Comparison of ENCODE assay signal across 15 cellular contexts in genomic region chr1:27666294-27666693, GRCh38. TPM values are rescaled to one million over a fixed set of nuclear protein-coding genes. Genes with fewer than 3 reads are reported as not detected.
DNase-seq lines count a peak whose midpoint lies in the region; TF ChIP-seq lines count a peak whose summit lies in the region.
"Had no signal": no experiment of that assay in that cellular context is flagged by ENCODE, and none has a peak within 500 bp of the region (broad histone marks: within the 10 kb centered on the region; RNA-seq: fewer than 3 reads in every experiment).

No MANE protein-coding gene starts in this region.

- H3K9me3 ChIP-seq in HEK293 (ENCODE audit: control insufficient read depth, insufficient read depth, low read depth, low read length) (no peaks in the 10 kb centered on the region), vagina (no peaks in the 10 kb centered on the region)
- H3K9me3 ChIP-seq: BLaER1 treated with 17β-estradiol and CSF1 and Interleukin-3, amounts not matched to agents 10 nM and 100 nM had no signal

- in situ Hi-C loops in ACHN (cut with HindIII; ENCODE audit: low pct_ligation_motif_present, low pct_unique_long_range_greater_than_20kb, low sequenced_read_pairs), result no loop called here

- no peaks in the 10 kb centered on the region for H3K27me3 ChIP-seq in ACC112 (ENCODE audit: insufficient read depth, low read length)
- H3K27me3 ChIP-seq in vagina, result no peaks in the 10 kb centered on the region
- H3K27me3 ChIP-seq: BLaER1 treated with 17β-estradiol and CSF1 and Interleukin-3, amounts not matched to agents 10 nM and 100 nM had no signal

- no peak for TF ChIP-seq POLR2A in vagina (IDR thresholded peaks at IDR 0.05)

- H3K27me3 Mint-ChIP-seq in dendritic cell treated with granulocyte-macrophage colony-stimulating factor and Interleukin-4, amounts not matched to agents 40 ng/mL and 50 ng/mL, for 4 days, result no peaks in the 10 kb centered on the region
- H3K27me3 Mint-ChIP-seq: CD4-positive, alpha-beta memory T cell had no signal

- no peak overlapping the region for H2AFZ ChIP-seq in ACC112 (ENCODE audit: low read length, unreplicated experiment)

- H3K36me3 ChIP-seq in ACC112 (ENCODE audit: insufficient read depth, low read length) (peaks cover 48% of the 10 kb centered on the region), HEK293 (ENCODE audit: control insufficient read depth in 2 of 2, insufficient read depth in 1 of 2, low read length in 2 of 2) (no peaks in the 10 kb centered on the region), vagina (no peaks in the 10 kb centered on the region)

- H3K4me1 Mint-ChIP-seq in dendritic cell treated with granulocyte-macrophage colony-stimulating factor and Interleukin-4, amounts not matched to agents 40 ng/mL and 50 ng/mL, for 4 days (ENCODE audit: low read depth), result peaks cover 80% of the 10 kb centered on the region

- POLR2A ChIA-PET in HEK293 (lab: Yijun Ruan, JAX), result no interaction called here

- H3K79me2 ChIP-seq in ACC112 (ENCODE audit: control insufficient read depth, insufficient read depth, low read length, unreplicated experiment), result peaks cover 43% of the 10 kb centered on the region

- H3K36me3 Mint-ChIP-seq in dendritic cell treated with granulocyte-macrophage colony-stimulating factor and Interleukin-4, amounts not matched to agents 40 ng/mL and 50 ng/mL, for 4 days (ENCODE audit: low read depth), result peaks cover 11% of the 10 kb centered on the region

- peak overlapping the region; percentile 74 for H3K27ac Mint-ChIP-seq in dendritic cell treated with granulocyte-macrophage colony-stimulating factor and Interleukin-4, amounts not matched to agents 40 ng/mL and 50 ng/mL, for 4 days
- H3K27ac Mint-ChIP-seq: H9 had no signal

- H3K9me3 Mint-ChIP-seq in dendritic cell treated with granulocyte-macrophage colony-stimulating factor and Interleukin-4, amounts not matched to agents 40 ng/mL and 50 ng/mL, for 4 days, result no peaks in the 10 kb centered on the region
- H3K9me3 Mint-ChIP-seq: H9 had no signal

- intact Hi-C loops in dendritic cell treated with granulocyte-macrophage colony-stimulating factor and Interleukin-4, amounts not matched to agents 40 ng/mL and 50 ng/mL, for 4 days (cut with micrococcal nuclease), result loop anchor here (10.0 kb wide), 1 partner anchor 261 kb away; no protein-coding TSS in a partner anchor
- intact Hi-C loops in vagina (cut with DNase I), result loop anchor here (10.0 kb wide), 2 partner anchors 271 to 361 kb away; partner anchors contain the start of gene GPR3

- no peak overlapping the region for H3K4me3 ChIP-seq in ACC112 (ENCODE audit: low read depth, low read length)
- no peak overlapping the region for H3K4me3 ChIP-seq in HEK293 (ENCODE audit: low read depth, low read length)
- no peak overlapping the region for H3K4me3 ChIP-seq in vagina
- H3K4me3 ChIP-seq: BLaER1 treated with 17β-estradiol and CSF1 and Interleukin-3, amounts not matched to agents 10 nM and 100 nM had no signal

- CTCF ChIA-PET in HEK293 (lab: Yijun Ruan, JAX), result interaction anchor here (0.5 to 13.1 kb wide), 3 partner anchors 55 to 370 kb away, joined by 4 to 317 read pairs (median 6); no protein-coding TSS in a partner anchor

- TF ChIP-seq CTCF in HEK293 (tag by site-specific recombination; IDR thresholded peaks at IDR 0.05) (no peak), vagina (IDR thresholded peaks at IDR 0.05) (no peak)

- no peak overlapping the region for H3K4me3 Mint-ChIP-seq in dendritic cell treated with granulocyte-macrophage colony-stimulating factor and Interleukin-4, amounts not matched to agents 40 ng/mL and 50 ng/mL, for 4 days
- H3K4me3 Mint-ChIP-seq: CD4-positive, alpha-beta memory T cell; H9 had no signal

- H3K27ac ChIP-seq in ACC112 (ENCODE audit: low read depth, low read length) (peak overlapping the region; percentile 76), HEK293 (ENCODE audit: extremely low read depth, low read depth, low read length) (no peak overlapping the region), vagina (no peak overlapping the region)
- H3K27ac ChIP-seq: 22Rv1 had no signal

- H3K4me1 ChIP-seq in ACC112 (ENCODE audit: control insufficient read depth, insufficient read depth, low read length, unreplicated experiment), result peaks cover 49% of the 10 kb centered on the region
- no peaks in the 10 kb centered on the region for H3K4me1 ChIP-seq in HEK293 (ENCODE audit: control insufficient read depth, insufficient read depth, low read length)
- peaks cover 21% of the 10 kb centered on the region for H3K4me1 ChIP-seq in vagina

- DNase-seq in DMS53 (lab: John Stamatoyannopoulos, UW) (peak; percentile 63), DMS53 treated with DMSO at 0.1 percent for 48 hours (lab: John Stamatoyannopoulos, UW; ENCODE audit: unreplicated experiment) (no peak), ACHN (no peak), vagina (ENCODE audit: extremely low spot score in 2 of 2) (no peak)
- DNase-seq: CD4-positive, alpha-beta memory T cell; DND-41; GF-D8; GOT3; H9 had no signal

TF ChIP-seq in HEK293, 187 proteins besides CTCF, POLR2A, EP300 and RAD21:
- TF ChIP-seq BCL11B (tag by site-specific recombination; IDR thresholded peaks at IDR 0.05; ENCODE audit: low read depth) (no peak), PRDM10 (tag by site-specific recombination; IDR thresholded peaks at IDR 0.05) (0 out of 2 replicates have a peak, but pooled peaks have one; percentile 13), ZNF629 (tag by site-specific recombination; IDR thresholded peaks at IDR 0.05) (peak; percentile 31; the same call in 1 of the 2 replicates), ZNF10 (tag by site-specific recombination; IDR thresholded peaks at IDR 0.05) (peak; percentile 86; the same call in 1 of the 2 replicates), REST (tag by site-specific recombination; IDR thresholded peaks at IDR 0.05) (no peak), ZFP41 (tag by site-specific recombination; IDR thresholded peaks at IDR 0.05; ENCODE audit: borderline replicate concordance) (no peak), ZNF335 (tag by site-specific recombination; conservative IDR thresholded peaks at IDR 0.05) (no peak), ZNF19 (tag by site-specific recombination; IDR thresholded peaks at IDR 0.05; ENCODE audit: low read depth) (no peak)

RNA-seq across cellular contexts. Expression of gene IFI6, which starts 5.7 kb away (rescaled TPM):
- 28.2 TPM for total RNA-seq in vagina

RNA-seq across cellular contexts. Expression of gene FGR, which starts 31.3 kb away (rescaled TPM):
- total RNA-seq in vagina, result 18.4 TPM
- total RNA-seq: A673, H9 had no signal

RNA-seq across cellular contexts. Expression of gene FAM76A, which starts 59.5 kb away (rescaled TPM):
- 16.7 TPM for total RNA-seq in vagina
